ENCODE assay signal across 27 cellular contexts in the genomic region with DNA sequence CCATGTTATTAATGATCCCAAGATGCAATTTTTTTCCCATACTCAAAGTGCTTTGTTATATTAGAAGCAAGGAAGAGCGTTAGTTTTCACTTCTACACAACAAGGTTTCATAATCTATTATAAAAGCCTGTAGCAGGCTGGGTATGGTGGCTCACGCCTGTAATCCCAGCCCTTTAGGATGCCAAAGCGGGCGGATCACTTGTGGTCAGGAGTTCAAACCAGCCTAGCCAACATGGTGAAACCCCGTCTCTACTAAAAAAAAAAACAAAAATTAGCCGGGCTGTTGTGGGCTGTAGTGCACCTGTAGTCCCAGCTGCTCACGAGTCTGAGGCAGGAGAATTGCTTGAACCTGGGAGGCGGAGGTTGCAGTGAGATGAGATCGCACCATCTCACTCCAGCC. TPM values are rescaled to one million over a fixed set of nuclear protein-coding genes. Genes with fewer than 3 reads are reported as not detected.
"Had no signal": no experiment of that assay in that cellular context is flagged by ENCODE, and none has a peak within 500 bp of the region (broad histone marks: within the 10 kb centered on the region; RNA-seq: fewer than 3 reads in every experiment).

No MANE protein-coding gene starts in this region.

- ATAC-seq: activated T-cell treated with anti-CD3 and anti-CD28 coated beads, Interleukin-2, amount 50 U/mL, for 72 hours; left lobe of liver; lower lobe of right lung; naive thymus-derived CD8-positive, alpha-beta T cell; sciatic nerve; stimulated activated memory B cell treated with anti-CD40 and anti-IgM and Interleukin-4, amounts not matched to agents 10 μg/mL and 1 μg/mL and 100 μg/mL, for 72 hours had no signal

- H3K27me3 ChIP-seq: neural progenitor cell, stomach, suprapubic skin, tibial nerve, uterus had no signal

- H3K9me3 ChIP-seq: lower lobe of right lung, stomach, suprapubic skin, tibial nerve, uterus had no signal

- H3K4me3 ChIP-seq: coronary artery, lower lobe of right lung, neural progenitor cell, smooth muscle cell, stomach, suprapubic skin, tibial nerve, uterus had no signal

- H3K36me3 ChIP-seq: lower lobe of right lung, neural progenitor cell, stomach, suprapubic skin, tibial nerve, uterus had no signal

- H3K4me1 ChIP-seq: lower lobe of right lung, neural progenitor cell, stomach, tibial nerve, uterus had no signal

- H2AFZ ChIP-seq: neural progenitor cell had no signal

- DNase-seq: activated CD4-positive, alpha-beta memory T cell treated with anti-CD3 and anti-CD28 coated beads for 36 hours; activated CD4-positive, alpha-beta T cell treated with anti-CD3 and anti-CD28 coated beads for 48 hours; activated effector memory CD4-positive, alpha-beta T cell treated with anti-CD3 and anti-CD28 coated beads, Interleukin-2, amount 50 U/mL, for 16 hours; activated naive CD4-positive, alpha-beta T cell treated with anti-CD3 and anti-CD28 coated beads, Interleukin-2, amount 10 ng/mL, durations not matched to agents 7 days and 5 days; activated T-cell treated with anti-CD3 and anti-CD28 coated beads, Interleukin-2, amount 50 U/mL, for 72 hours; amygdala; cerebellar nuclear complex; foreskin fibroblast; lower lobe of right lung; naive thymus-derived CD8-positive, alpha-beta T cell; stimulated activated CD4-positive, alpha-beta T cell treated with anti-CD3 and anti-CD28 coated beads, Interleukin-15, amount 100 ng/mL, for 24 hours; stomach; uterus had no signal

- H3K27ac ChIP-seq: coronary artery, lower lobe of right lung, neural progenitor cell, stomach, uterus had no signal

- H3K9ac ChIP-seq: neural progenitor cell had no signal

- H3K4me2 ChIP-seq: neural progenitor cell, smooth muscle cell had no signal

RNA-seq across cellular contexts. Expression of a gene that starts 19.0 kb away (rescaled TPM):
- total RNA-seq: activated CD4-positive, alpha-beta memory T cell treated with anti-CD3 and anti-CD28 coated beads for 36 hours; activated T-cell treated with anti-CD3 and anti-CD28 coated beads, Interleukin-2, amount 50 U/mL, for 72 hours; left lobe of liver; lower lobe of right lung; renal cortical epithelial cell; tibial nerve had no signal

RNA-seq across cellular contexts. Expression of a gene that starts 39.2 kb away (rescaled TPM):
- total RNA-seq: activated CD4-positive, alpha-beta memory T cell treated with anti-CD3 and anti-CD28 coated beads for 36 hours; glomerular endothelial cell; kidney epithelial cell; left lobe of liver; lower lobe of right lung; mesenteric fat pad; naive thymus-derived CD8-positive, alpha-beta T cell; osteoblast; posterior vena cava; renal cortical epithelial cell; sciatic nerve; uterus had no signal
- polyA plus RNA-seq: naive thymus-derived CD8-positive, alpha-beta T cell; smooth muscle cell had no signal
